Comparison of ENCODE assay signal across 21 cellular contexts in the genomic region with DNA sequence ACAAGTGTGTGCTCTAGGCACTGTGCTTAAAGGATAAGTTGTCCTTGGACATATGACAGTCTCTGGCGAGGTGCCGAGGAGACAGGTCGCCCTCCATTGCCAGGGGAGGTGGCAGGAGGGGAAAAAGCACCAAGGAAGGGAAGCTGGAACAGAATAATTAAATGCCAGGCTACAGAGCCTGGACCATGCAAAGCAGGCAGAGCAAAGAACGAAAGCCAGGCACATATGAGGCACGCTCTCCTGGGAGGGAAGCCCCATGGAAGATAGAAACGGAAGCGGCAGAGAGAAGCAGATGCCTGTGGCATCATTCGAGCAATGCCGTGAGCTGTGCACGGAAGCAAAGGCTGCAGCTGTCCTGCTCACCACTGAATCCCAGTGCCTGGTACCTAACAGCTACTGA.
DNase-seq lines count a peak whose midpoint lies in the region; ATAC-seq and TF ChIP-seq lines count a peak whose summit lies in the region.
"Had no signal": no experiment of that assay in that cellular context is flagged by ENCODE, and none has a peak within 500 bp of the region (broad histone marks: within the 10 kb centered on the region; RNA-seq: fewer than 3 reads in every experiment).

No MANE protein-coding gene starts in this region.

- no peaks in the 10 kb centered on the region for H3K9me3 Mint-ChIP-seq in CD8-positive, alpha-beta memory T cell
- H3K9me3 Mint-ChIP-seq in natural killer cell treated with Interleukin-12 subunit alpha and Interleukin-12 subunit beta and Interleukin-15 and Interleukin-18, amount 100 ng/mL, for 72 hours, result no peaks in the 10 kb centered on the region
- H3K9me3 Mint-ChIP-seq: dendritic cell treated with granulocyte-macrophage colony-stimulating factor and Interleukin-4, amounts not matched to agents 40 ng/mL and 50 ng/mL, for 4 days; nephron progenitor cell had no signal

- peaks cover 73 to 80% (median 79%) of the 10 kb centered on the region in 3 donors for H3K4me1 Mint-ChIP-seq in CD8-positive, alpha-beta memory T cell
- H3K4me1 Mint-ChIP-seq in natural killer cell treated with Interleukin-12 subunit alpha and Interleukin-12 subunit beta and Interleukin-15 and Interleukin-18, amount 100 ng/mL, for 72 hours (ENCODE audit: low read depth in 2 of 2), result peaks cover 70 to 73% of the 10 kb centered on the region in 2 donors
- H3K4me1 Mint-ChIP-seq: nephron progenitor cell had no signal

- peak overlapping the region; percentile 60 to 93 (median 84) for H3K27ac Mint-ChIP-seq in CD8-positive, alpha-beta memory T cell
- H3K27ac Mint-ChIP-seq in natural killer cell treated with Interleukin-12 subunit alpha and Interleukin-12 subunit beta and Interleukin-15 and Interleukin-18, amount 100 ng/mL, for 72 hours, result peak overlapping the region; percentile 61 to 95
- H3K27ac Mint-ChIP-seq: dendritic cell treated with granulocyte-macrophage colony-stimulating factor and Interleukin-4, amounts not matched to agents 40 ng/mL and 50 ng/mL, for 4 days; nephron progenitor cell; progenitor cell of endocrine pancreas had no signal

- TF ChIP-seq EP300 in stomach (IDR thresholded peaks at IDR 0.05), result no peak

- peaks cover 27 to 92% (median 32%) of the 10 kb centered on the region in 3 donors for H3K36me3 Mint-ChIP-seq in CD8-positive, alpha-beta memory T cell
- peaks cover 52% of the 10 kb centered on the region for H3K36me3 Mint-ChIP-seq in natural killer cell treated with Interleukin-12 subunit alpha and Interleukin-12 subunit beta and Interleukin-15 and Interleukin-18, amount 100 ng/mL, for 72 hours

- POLR2A ChIA-PET in CD8-positive, alpha-beta memory T cell (lab: Charles Lee), result interaction anchor here (0.6 to 0.8 kb wide), 2 partner anchors 39 to 189 kb away, joined by 3 read pairs; no protein-coding TSS in a partner anchor

- no peak overlapping the region for H3K27ac ChIP-seq in CD8-positive, alpha-beta memory T cell (ENCODE audit: low read depth, low read length)
- H3K27ac ChIP-seq in heart left ventricle (peak overlapping the region in 11 of 12 donors; percentile 6 to 76 (median 16)), ascending aorta (no peak overlapping the region), stomach (no peak overlapping the region)
- H3K27ac ChIP-seq: hepatocyte, upper lobe of left lung had no signal

- CTCF ChIA-PET in CD8-positive, alpha-beta memory T cell (lab: Charles Lee), result interaction anchor here (1.1 to 1.5 kb wide), 2 partner anchors 11 to 18 kb away, joined by 3 read pairs; no protein-coding TSS in a partner anchor

- ATAC-seq in heart left ventricle, result peak; percentile 32 to 56 (median 52)
- ATAC-seq in natural killer cell treated with Interleukin-12 subunit alpha and Interleukin-12 subunit beta and Interleukin-15 and Interleukin-18, amount 100 ng/mL, for 72 hours, result no peak
- ATAC-seq: K562 had no signal

- H3K36me3 ChIP-seq in CD8-positive, alpha-beta memory T cell (ENCODE audit: insufficient read depth, low read length), result peaks cover 55% of the 10 kb centered on the region
- H3K36me3 ChIP-seq in heart left ventricle (peaks cover 2 to 91% (median 78%) of the 10 kb centered on the region in 9 donors), ascending aorta (peaks cover 23 to 66% of the 10 kb centered on the region in 2 donors), stomach (peaks cover 30 to 95% (median 88%) of the 10 kb centered on the region in 4 donors)

- H3K4me1 ChIP-seq in CD8-positive, alpha-beta memory T cell (ENCODE audit: insufficient read depth, low read length), result peaks cover 46% of the 10 kb centered on the region
- H3K4me1 ChIP-seq in heart left ventricle (peaks cover 0 to 33% (median 13%) of the 10 kb centered on the region in 12 donors), ascending aorta (no peaks in the 10 kb centered on the region), stomach (peaks cover 0 to 8% (median 0%) of the 10 kb centered on the region in 4 donors)
- H3K4me1 ChIP-seq: upper lobe of left lung had no signal

- no peak for DNase-seq in CD8-positive, alpha-beta memory T cell
- DNase-seq in NCI-H1694 treated with DMSO at 0.1 percent for 48 hours (lab: John Stamatoyannopoulos, UW) (peak; percentile 27), heart left ventricle (peak in 1 of 5 donors; percentile 62), ascending aorta (ENCODE audit: low spot score in 2 of 2) (no peak), stomach (no peak), T-helper 9 cell (no peak)
- no peak for DNase-seq in natural killer cell treated with Interleukin-12 subunit alpha and Interleukin-12 subunit beta and Interleukin-15 and Interleukin-18, amount 100 ng/mL, for 72 hours (ENCODE audit: low spot score)
- DNase-seq: COR-L47; GOT3; islet precursor cell; mammary epithelial cell; NCI-H146; NCI-H2171 treated with DMSO at 0.1 percent for 48 hours; nephron progenitor cell; spleen; stimulated activated CD4-positive, alpha-beta T cell treated with anti-CD3 and anti-CD28 coated beads, Interleukin-4, amount 100 ng/mL, for 4 hours; upper lobe of left lung had no signal

- TF ChIP-seq CTCF in heart left ventricle (IDR thresholded peaks at IDR 0.05) (no peak), ascending aorta (IDR thresholded peaks at IDR 0.05) (no peak), stomach (IDR thresholded peaks at IDR 0.05) (no peak)

- no peaks in the 10 kb centered on the region for H3K9me3 ChIP-seq in CD8-positive, alpha-beta memory T cell (ENCODE audit: low read length)
- no peaks in the 10 kb centered on the region for H3K9me3 ChIP-seq in heart left ventricle
- H3K9me3 ChIP-seq in ascending aorta, result no peaks in the 10 kb centered on the region
- H3K9me3 ChIP-seq in stomach, result no peaks in the 10 kb centered on the region
- H3K9me3 ChIP-seq: spleen, upper lobe of left lung had no signal

- peaks cover 0 to 7% of the 10 kb centered on the region in 2 donors for H3K27me3 Mint-ChIP-seq in CD8-positive, alpha-beta memory T cell
- H3K27me3 Mint-ChIP-seq in natural killer cell treated with Interleukin-12 subunit alpha and Interleukin-12 subunit beta and Interleukin-15 and Interleukin-18, amount 100 ng/mL, for 72 hours, result no peaks in the 10 kb centered on the region
- H3K27me3 Mint-ChIP-seq: dendritic cell treated with granulocyte-macrophage colony-stimulating factor and Interleukin-4, amounts not matched to agents 40 ng/mL and 50 ng/mL, for 4 days; progenitor cell of endocrine pancreas had no signal

- TF ChIP-seq POLR2A in heart left ventricle (IDR thresholded peaks at IDR 0.05) (no peak), stomach (IDR thresholded peaks at IDR 0.05) (no peak)

- H3K4me3 ChIP-seq in CD8-positive, alpha-beta memory T cell (ENCODE audit: low read length), result no peak overlapping the region
- no peak overlapping the region for H3K4me3 ChIP-seq in heart left ventricle
- no peak overlapping the region for H3K4me3 ChIP-seq in ascending aorta
- H3K4me3 ChIP-seq in stomach, result no peak overlapping the region
- H3K4me3 ChIP-seq: hepatocyte, K562, spleen, upper lobe of left lung had no signal

- H3K27me3 ChIP-seq in CD8-positive, alpha-beta memory T cell (ENCODE audit: insufficient read depth, low read length, poor library complexity, severe bottlenecking), result no peaks in the 10 kb centered on the region
- H3K27me3 ChIP-seq in heart left ventricle (no peaks in the 10 kb centered on the region), ascending aorta (no peaks in the 10 kb centered on the region), stomach (no peaks in the 10 kb centered on the region)
- H3K27me3 ChIP-seq: hepatocyte, spleen, upper lobe of left lung had no signal

- H3K4me3 Mint-ChIP-seq in CD8-positive, alpha-beta memory T cell, result peak overlapping the region in 5 of 7 donors; percentile 63 to 89 (median 72)
- H3K4me3 Mint-ChIP-seq in natural killer cell treated with Interleukin-12 subunit alpha and Interleukin-12 subunit beta and Interleukin-15 and Interleukin-18, amount 100 ng/mL, for 72 hours, result peak overlapping the region; percentile 77
- H3K4me3 Mint-ChIP-seq: dendritic cell treated with granulocyte-macrophage colony-stimulating factor and Interleukin-4, amounts not matched to agents 40 ng/mL and 50 ng/mL, for 4 days; nephron progenitor cell had no signal

- intact Hi-C loops in heart left ventricle (cut with DNase I) (loop anchor here in 3 of 10 donors (5.0 to 10.0 kb wide), 2 partner anchors 92 to 330 kb away; a partner anchor contains a TSS), ascending aorta (cut with DNase I) (no loop called here), stomach (cut with DNase I; ENCODE audit: low total_unique reads) (no loop called here)

- 73 to 78% (median 78%) methylated on average over 10 of the region's 10 CpGs for WGBS in heart left ventricle, 4 donors
- 79 to 97% (median 89%) methylated on average over 10 of the region's 10 CpGs for WGBS in stomach, 5 donors

Comparison
In these comparisons a context has a peak if more than half of its experiments do, and no peak if none do; other contexts are left out.
1. H3K27ac ChIP-seq: peak in heart left ventricle (11 of 12); none in CD8-positive, alpha-beta memory T cell (single experiment), ascending aorta (0 of 2) and stomach (0 of 5).
2. ATAC-seq: peak in heart left ventricle (4 of 4); none in natural killer cell treated with Interleukin-12 subunit alpha and Interleukin-12 subunit beta and Interleukin-15 and Interleukin-18, amount 100 ng/mL, for 72 hours (0 of 2).